8 cellular contexts compared by ENCODE assay signal in the genomic region with DNA sequence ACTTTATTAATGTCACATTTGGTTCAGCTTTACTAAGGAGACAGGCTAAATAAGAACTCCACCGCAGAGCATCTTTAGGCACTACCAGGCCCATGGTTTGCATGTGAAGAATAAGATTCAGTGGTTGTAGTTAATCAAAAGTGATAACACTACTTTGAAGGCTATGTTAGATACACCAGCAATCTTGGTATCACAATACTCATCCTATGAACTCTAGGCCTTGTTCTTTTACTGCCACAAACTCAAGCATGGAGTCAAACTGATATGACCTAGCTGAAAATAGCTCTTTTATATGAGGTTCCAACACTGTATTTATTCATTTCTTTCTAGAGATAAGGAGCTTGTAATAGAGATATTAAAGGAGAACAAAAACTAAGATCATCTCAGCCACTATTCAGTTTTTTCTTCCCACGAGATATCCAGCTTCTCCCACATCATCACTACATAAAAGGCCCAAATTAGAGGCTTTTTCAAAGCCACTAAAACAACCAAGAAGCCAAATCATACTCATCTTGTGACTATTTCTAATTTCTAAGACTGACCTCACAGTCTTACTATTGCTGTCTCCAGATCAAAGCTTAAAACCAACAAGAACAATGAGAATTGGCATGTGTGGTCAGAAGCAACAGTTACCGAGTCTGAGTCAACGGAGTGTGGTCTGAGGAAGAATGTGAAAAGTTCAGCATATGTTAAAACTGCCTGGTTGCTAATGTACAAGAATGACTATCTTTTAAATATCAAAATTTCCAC. TPM values are rescaled to one million over a fixed set of nuclear protein-coding genes. Genes with fewer than 3 reads are reported as not detected.
A peak's percentile ranks its signal among the peaks of the same experiment; 100 is the strongest.
DNase-seq lines count a peak whose midpoint lies in the region; ATAC-seq and TF ChIP-seq lines count a peak whose summit lies in the region.

No MANE protein-coding gene starts in this region.

- H3K36me3 ChIP-seq in transverse colon (no peaks in the 10 kb centered on the region), Peyer's patch (no peaks in the 10 kb centered on the region)

- intact Hi-C loops in transverse colon (cut with DNase I; ENCODE audit: low total_unique reads), result no loop called here

- H3K4me1 ChIP-seq in transverse colon, result no peaks in the 10 kb centered on the region
- no peaks in the 10 kb centered on the region for H3K4me1 ChIP-seq in Peyer's patch

- ATAC-seq in GM19351 (IDR thresholded peaks at IDR 0.05; ENCODE audit: unreplicated experiment), result peak; percentile 82
- ATAC-seq in HG03342 (IDR thresholded peaks at IDR 0.05; ENCODE audit: unreplicated experiment), result peak; percentile 77

- H3K27me3 ChIP-seq in transverse colon, result no peaks in the 10 kb centered on the region
- H3K27me3 ChIP-seq in Peyer's patch, result no peaks in the 10 kb centered on the region

- no peak for TF ChIP-seq EP300 in transverse colon (IDR thresholded peaks at IDR 0.05; ENCODE audit: low read depth)

- H3K27ac ChIP-seq in transverse colon (no peak overlapping the region), Peyer's patch (no peak overlapping the region)

- WGBS in transverse colon (ENCODE audit: low coverage in 1 of 2), 2 donors, result 39 to 46% methylated on average over 3 to 4 of the region's 4 CpGs

- in situ Hi-C loops in astrocyte of the cerebellum (cut with HindIII; ENCODE audit: low sequenced_read_pairs) (no loop called here), transverse colon (cut with MboI; ENCODE audit: low pct_ligation_motif_present in 1 of 4, low pct_unique_long_range_greater_than_20kb in 1 of 4, low sequenced_read_pairs in 3 of 4) (no loop called here)

- TF ChIP-seq POLR2A in transverse colon (IDR thresholded peaks at IDR 0.05), result no peak
- TF ChIP-seq POLR2A in Peyer's patch (IDR thresholded peaks at IDR 0.05), result no peak

- DNase-seq in A172 (ENCODE audit: low spot score) (peak; percentile 76), astrocyte of the cerebellum (ENCODE audit: low read depth) (peak; percentile 98), NCI-H345 (lab: John Stamatoyannopoulos, UW) (no peak), NCI-H128 (lab: John Stamatoyannopoulos, UW; ENCODE audit: unreplicated experiment) (no peak), transverse colon (no peak), Peyer's patch (no peak)

- TF ChIP-seq CTCF in astrocyte of the cerebellum (IDR thresholded peaks at IDR 0.05; ENCODE audit: low read depth, low read length, missing control alignments), result no peak
- TF ChIP-seq CTCF in transverse colon (IDR thresholded peaks at IDR 0.05), result no peak
- no peak for TF ChIP-seq CTCF in Peyer's patch (IDR thresholded peaks at IDR 0.05)

- no peak overlapping the region for H3K4me3 ChIP-seq in astrocyte of the cerebellum (ENCODE audit: low read depth, low read length)
- H3K4me3 ChIP-seq in transverse colon, result no peak overlapping the region
- H3K4me3 ChIP-seq in Peyer's patch, result no peak overlapping the region

- H3K9me3 ChIP-seq in transverse colon, result no peaks in the 10 kb centered on the region
- H3K9me3 ChIP-seq in Peyer's patch, result no peaks in the 10 kb centered on the region

RNA-seq across cellular contexts. Expression of a gene that starts 25.1 kb away (rescaled TPM):
- total RNA-seq in A172 (2014; rRNA removed; shearing (Covaris generic)), result 0.02 and 0.07 TPM in 2 replicates
- total RNA-seq in transverse colon (1 to 10 TPM in 1 of 4 donors, under 1 TPM in 3; 0.37 to 2.0 (median 0.67) TPM), Peyer's patch (under 1 TPM; 0.53 to 0.95 (median 0.75) TPM)

Comparison
In these comparisons a context has a peak if more than half of its experiments do, and no peak if none do; other contexts are left out.
1. DNase-seq: peak in A172 (single experiment) and astrocyte of the cerebellum (single experiment); none in NCI-H345 (single experiment), NCI-H128 (single experiment), transverse colon (single experiment) and Peyer's patch (0 of 3).